20 cellular contexts compared by ENCODE assay signal in the genomic region with DNA sequence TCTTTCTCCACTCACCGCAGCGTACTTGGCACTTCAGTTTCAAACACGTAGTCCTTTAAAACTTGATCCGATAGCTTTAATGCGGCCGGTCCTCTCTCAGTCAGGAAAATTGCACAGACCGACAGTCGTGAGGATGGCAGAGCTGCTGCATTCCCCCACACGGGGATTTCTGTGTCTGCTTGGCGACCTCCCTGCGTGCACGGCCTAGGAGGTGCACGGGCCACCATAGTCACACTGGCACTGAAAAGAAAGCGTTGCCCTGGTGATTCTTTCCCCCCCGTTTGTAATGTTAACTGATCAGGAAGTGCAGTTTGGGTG. TPM values are rescaled to one million over a fixed set of nuclear protein-coding genes. Genes with fewer than 3 reads are reported as not detected.
DNase-seq lines count a peak whose midpoint lies in the region; ATAC-seq and TF ChIP-seq lines count a peak whose summit lies in the region.
"Had no signal": no experiment of that assay in that cellular context is flagged by ENCODE, and none has a peak within 500 bp of the region (broad histone marks: within the 10 kb centered on the region; RNA-seq: fewer than 3 reads in every experiment).

No MANE protein-coding gene starts in this region.

- no peak for ATAC-seq in activated CD4-positive, alpha-beta T cell treated with anti-CD3 and anti-CD28 coated beads for 36 hours
- no peak for ATAC-seq in CD4-positive, alpha-beta T cell (ENCODE audit: poor library complexity)
- ATAC-seq in GM19035 (IDR thresholded peaks at IDR 0.05; ENCODE audit: unreplicated experiment), result no peak

- no peaks in the 10 kb centered on the region for H3K27me3 Mint-ChIP-seq in activated CD4-positive, alpha-beta T cell treated with anti-CD3 and anti-CD28 coated beads, Interleukin-2, amount 10 ng/mL, durations not matched to agents 7 days and 5 days
- no peaks in the 10 kb centered on the region for H3K27me3 Mint-ChIP-seq in activated CD4-positive, alpha-beta T cell treated with anti-CD3 and anti-CD28 coated beads for 36 hours
- no peaks in the 10 kb centered on the region for H3K27me3 Mint-ChIP-seq in CD4-positive, alpha-beta T cell
- H3K27me3 Mint-ChIP-seq in chondrocyte (ENCODE audit: low read depth) (no peaks in the 10 kb centered on the region), nephron progenitor cell (ENCODE audit: low read depth, poor library complexity) (peaks cover 2% of the 10 kb centered on the region)

- TF ChIP-seq CTCF in CD4-positive, alpha-beta T cell (IDR thresholded peaks at IDR 0.05), result no peak
- TF ChIP-seq CTCF in chondrocyte (IDR thresholded peaks at IDR 0.05) (no peak), nephron progenitor cell (IDR thresholded peaks at IDR 0.05) (no peak)

- peaks cover 12% of the 10 kb centered on the region for H3K4me1 Mint-ChIP-seq in activated CD4-positive, alpha-beta T cell treated with anti-CD3 and anti-CD28 coated beads, Interleukin-2, amount 10 ng/mL, durations not matched to agents 7 days and 5 days
- H3K4me1 Mint-ChIP-seq in activated CD4-positive, alpha-beta T cell treated with anti-CD3 and anti-CD28 coated beads for 36 hours, result peaks cover 1% of the 10 kb centered on the region
- no peaks in the 10 kb centered on the region for H3K4me1 Mint-ChIP-seq in CD4-positive, alpha-beta T cell (ENCODE audit: low read depth)
- H3K4me1 Mint-ChIP-seq in chondrocyte (ENCODE audit: low read depth) (no peaks in the 10 kb centered on the region), nephron progenitor cell (peaks cover 11% of the 10 kb centered on the region)

- H3K9me3 ChIP-seq in CD4-positive, alpha-beta T cell (ENCODE audit: control insufficient read depth, low read length), result no peaks in the 10 kb centered on the region
- H3K9me3 ChIP-seq: Peyer's patch had no signal

- no peak overlapping the region for H3K27ac ChIP-seq in CD4-positive, alpha-beta T cell (ENCODE audit: low read depth, low read length)
- H3K27ac ChIP-seq: Peyer's patch had no signal

- peak overlapping the region; percentile 5 for H3K27ac Mint-ChIP-seq in activated CD4-positive, alpha-beta T cell treated with anti-CD3 and anti-CD28 coated beads, Interleukin-2, amount 10 ng/mL, durations not matched to agents 7 days and 5 days
- H3K27ac Mint-ChIP-seq in activated CD4-positive, alpha-beta T cell treated with anti-CD3 and anti-CD28 coated beads for 36 hours, result no peak overlapping the region
- H3K27ac Mint-ChIP-seq in CD4-positive, alpha-beta T cell, result peak overlapping the region; percentile 42
- H3K27ac Mint-ChIP-seq in chondrocyte (ENCODE audit: unreplicated experiment) (no peak overlapping the region), nephron progenitor cell (peak overlapping the region; percentile 32)
- H3K27ac Mint-ChIP-seq: HFFc6 had no signal

- H3K27me3 ChIP-seq in CD4-positive, alpha-beta T cell (ENCODE audit: control insufficient read depth, insufficient read depth, low read length), result no peaks in the 10 kb centered on the region
- H3K27me3 ChIP-seq: MG63, Peyer's patch had no signal

- DNase-seq in activated CD4-positive, alpha-beta T cell treated with anti-CD3 and anti-CD28 coated beads, Interleukin-2, amount 10 ng/mL, durations not matched to agents 7 days and 5 days, result no peak
- DNase-seq in activated CD4-positive, alpha-beta T cell treated with anti-CD3 and anti-CD28 coated beads for 36 hours, result no peak
- DNase-seq in CD4-positive, alpha-beta T cell, result peak in 1 of 10 experiments; percentile 16
- DNase-seq in chondrocyte (ENCODE audit: low spot score) (peak; percentile 39), nephron progenitor cell (no peak), NOMO-1 treated with dmso at 0.1 percent for 144 hours (lab: John Stamatoyannopoulos, UW; ENCODE audit: unreplicated experiment) (no peak), medulla oblongata (ENCODE audit: extremely low spot score) (no peak)
- DNase-seq: 8988T, HFFc6, Karpas-422, MG63, NCI-H1092, NCI-H146, NCI-H2081, NCI-H510A treated with DMSO at 0.1 percent for 48 hours, Right ventricle myocardium superior had no signal

- no peaks in the 10 kb centered on the region for H3K9me3 Mint-ChIP-seq in activated CD4-positive, alpha-beta T cell treated with anti-CD3 and anti-CD28 coated beads, Interleukin-2, amount 10 ng/mL, durations not matched to agents 7 days and 5 days
- H3K9me3 Mint-ChIP-seq in activated CD4-positive, alpha-beta T cell treated with anti-CD3 and anti-CD28 coated beads for 36 hours (ENCODE audit: low read depth), result no peaks in the 10 kb centered on the region
- no peaks in the 10 kb centered on the region for H3K9me3 Mint-ChIP-seq in CD4-positive, alpha-beta T cell
- H3K9me3 Mint-ChIP-seq in chondrocyte (ENCODE audit: low read depth), result no peaks in the 10 kb centered on the region
- H3K9me3 Mint-ChIP-seq in nephron progenitor cell, result no peaks in the 10 kb centered on the region
- H3K9me3 Mint-ChIP-seq: HFFc6 had no signal

- intact Hi-C loops in activated CD4-positive, alpha-beta T cell treated with anti-CD3 and anti-CD28 coated beads for 36 hours (cut with DNase I, micrococcal nuclease), result no loop called here
- intact Hi-C loops in CD4-positive, alpha-beta T cell (cut with DNase I, micrococcal nuclease), result no loop called here

- no peak overlapping the region for H3K4me3 Mint-ChIP-seq in activated CD4-positive, alpha-beta T cell treated with anti-CD3 and anti-CD28 coated beads, Interleukin-2, amount 10 ng/mL, durations not matched to agents 7 days and 5 days
- no peak overlapping the region for H3K4me3 Mint-ChIP-seq in activated CD4-positive, alpha-beta T cell treated with anti-CD3 and anti-CD28 coated beads for 36 hours
- peak overlapping the region; percentile 72 for H3K4me3 Mint-ChIP-seq in CD4-positive, alpha-beta T cell
- H3K4me3 Mint-ChIP-seq in chondrocyte (ENCODE audit: unreplicated experiment) (no peak overlapping the region), nephron progenitor cell (no peak overlapping the region)
- H3K4me3 Mint-ChIP-seq: HFFc6 had no signal

- POLR2A ChIA-PET in activated CD4-positive, alpha-beta T cell treated with anti-CD3 and anti-CD28 coated beads, Interleukin-2, amount 10 ng/mL, durations not matched to agents 7 days and 5 days (lab: Charles Lee), result no interaction called here
- POLR2A ChIA-PET in activated CD4-positive, alpha-beta T cell treated with anti-CD3 and anti-CD28 coated beads for 36 hours (lab: Charles Lee), result no interaction called here
- POLR2A ChIA-PET in CD4-positive, alpha-beta T cell (lab: Charles Lee), result no interaction called here

- peaks cover 46% of the 10 kb centered on the region for H3K36me3 Mint-ChIP-seq in activated CD4-positive, alpha-beta T cell treated with anti-CD3 and anti-CD28 coated beads, Interleukin-2, amount 10 ng/mL, durations not matched to agents 7 days and 5 days (ENCODE audit: low read depth)
- peaks cover 45% of the 10 kb centered on the region for H3K36me3 Mint-ChIP-seq in activated CD4-positive, alpha-beta T cell treated with anti-CD3 and anti-CD28 coated beads for 36 hours (ENCODE audit: low read depth)
- H3K36me3 Mint-ChIP-seq in CD4-positive, alpha-beta T cell (ENCODE audit: low read depth), result peaks cover 82% of the 10 kb centered on the region
- H3K36me3 Mint-ChIP-seq in chondrocyte (ENCODE audit: low read depth) (peaks cover 38% of the 10 kb centered on the region), nephron progenitor cell (ENCODE audit: low read depth) (peaks cover 64% of the 10 kb centered on the region)

- CTCF ChIA-PET in activated CD4-positive, alpha-beta T cell treated with anti-CD3 and anti-CD28 coated beads, Interleukin-2, amount 10 ng/mL, durations not matched to agents 7 days and 5 days (lab: Charles Lee), result no interaction called here
- CTCF ChIA-PET in activated CD4-positive, alpha-beta T cell treated with anti-CD3 and anti-CD28 coated beads for 36 hours (lab: Charles Lee), result no interaction called here
- CTCF ChIA-PET in CD4-positive, alpha-beta T cell (lab: Charles Lee), result no interaction called here

RNA-seq across cellular contexts. Expression of gene AKAP17A, which starts 10.3 kb away (rescaled TPM):
- total RNA-seq in activated CD4-positive, alpha-beta T cell treated with anti-CD3 and anti-CD28 coated beads, Interleukin-2, amount 10 ng/mL, durations not matched to agents 7 days and 5 days, result 10 to 100 TPM; 61.6 to 66.5 TPM
- 10 to 100 TPM; 49.7 to 51.2 TPM for total RNA-seq in activated CD4-positive, alpha-beta T cell treated with anti-CD3 and anti-CD28 coated beads for 36 hours
- total RNA-seq in CD4-positive, alpha-beta T cell, result 100 to 1,000 TPM; 143 to 149 TPM
- 33.2 to 38.0 TPM (median 34.3 TPM) in 3 replicates for total RNA-seq in chondrocyte

RNA-seq across cellular contexts. Expression of gene ASMT, which starts 13.1 kb away (rescaled TPM):
- total RNA-seq in activated CD4-positive, alpha-beta T cell treated with anti-CD3 and anti-CD28 coated beads, Interleukin-2, amount 10 ng/mL, durations not matched to agents 7 days and 5 days, result not detected
- under 1 TPM; 0.51 to 0.82 TPM for total RNA-seq in activated CD4-positive, alpha-beta T cell treated with anti-CD3 and anti-CD28 coated beads for 36 hours
- under 1 TPM; 0.36 to 0.50 TPM for total RNA-seq in CD4-positive, alpha-beta T cell
- 0.30 to 0.99 TPM in 2 of 3 replicates, not detected in the other for total RNA-seq in chondrocyte
- total RNA-seq: Daoy, H4, Right ventricle myocardium superior had no signal

Comparison
In these comparisons a context has a peak if more than half of its experiments do, and no peak if none do; other contexts are left out.
1. H3K27ac Mint-ChIP-seq: peak in activated CD4-positive, alpha-beta T cell treated with anti-CD3 and anti-CD28 coated beads, Interleukin-2, amount 10 ng/mL, durations not matched to agents 7 days and 5 days (single experiment), CD4-positive, alpha-beta T cell (single experiment) and nephron progenitor cell (single experiment); none in activated CD4-positive, alpha-beta T cell treated with anti-CD3 and anti-CD28 coated beads for 36 hours (single experiment) and chondrocyte (single experiment).